ENCODE assay signal across 10 cellular contexts in the genomic region with DNA sequence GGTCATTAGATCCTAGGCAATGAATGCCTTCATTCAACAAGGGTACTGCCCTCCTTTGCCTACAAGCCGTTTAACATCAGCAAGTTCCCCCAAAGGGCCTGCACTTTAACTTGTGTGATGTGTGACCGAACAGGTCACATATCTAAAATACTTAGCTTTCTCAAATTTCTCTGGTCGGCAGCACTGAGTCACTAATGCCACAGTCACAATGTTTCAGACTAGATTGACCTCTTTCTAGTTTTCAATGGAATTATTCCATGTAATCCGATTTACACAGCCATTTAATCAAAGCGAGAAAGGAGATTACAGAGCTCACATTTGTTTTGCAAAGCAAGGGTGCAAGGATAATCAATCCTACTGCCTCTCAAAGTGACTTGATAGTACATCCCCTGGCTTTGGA. TPM values are rescaled to one million over a fixed set of nuclear protein-coding genes. Genes with fewer than 3 reads are reported as not detected.
DNase-seq lines count a peak whose midpoint lies in the region; ATAC-seq, FAIRE-seq and TF ChIP-seq lines count a peak whose summit lies in the region.
"Had no signal": no experiment of that assay in that cellular context is flagged by ENCODE, and none has a peak within 500 bp of the region (broad histone marks: within the 10 kb centered on the region; RNA-seq: fewer than 3 reads in every experiment).

No MANE protein-coding gene starts in this region.

- H3K4me3 ChIP-seq in astrocyte (ENCODE audit: insufficient read depth, low read depth, low read length) (peak overlapping the region; percentile 94), skin epidermis (peak overlapping the region; percentile 37 to 65 (median 57))

- no peak for FAIRE-seq in astrocyte (lab: Jason Lieb, UNC)
- FAIRE-seq: endometrium had no signal

- H3K27me3 ChIP-seq in H9 (ENCODE audit: insufficient read depth, low read length) = no peaks in the 10 kb centered on the region
- no peaks in the 10 kb centered on the region for H3K27me3 ChIP-seq in astrocyte (ENCODE audit: insufficient read depth, low read length)

- H3K9me3 Mint-ChIP-seq in H9 = no peaks in the 10 kb centered on the region
- no peaks in the 10 kb centered on the region for H3K9me3 Mint-ChIP-seq in astrocyte (ENCODE audit: unreplicated experiment)

- H3K36me3 Mint-ChIP-seq in H9 (ENCODE audit: insufficient read depth in 1 of 3, low read depth in 3 of 3) (no peaks in the 10 kb centered on the region), astrocyte (ENCODE audit: low read depth, unreplicated experiment) (no peaks in the 10 kb centered on the region)

- peaks cover 17% of the 10 kb centered on the region for H3K23me2 ChIP-seq in H9 (ENCODE audit: insufficient read length, low read depth, low read length, poor library complexity, severe bottlenecking)

- no peak overlapping the region for H3K4ac ChIP-seq in H9 (ENCODE audit: low read depth, low read length)

- no peak overlapping the region for H3K56ac ChIP-seq in H9 (ENCODE audit: insufficient read length, low read depth, low read length)

- no peak overlapping the region for H2AK5ac ChIP-seq in H9 (ENCODE audit: insufficient read length, low read length)

- H3K14ac ChIP-seq in H9 (ENCODE audit: insufficient read depth, low read length) = no peak overlapping the region

- H3K4me1 ChIP-seq in H9 (ENCODE audit: insufficient read depth, low read length) (no peaks in the 10 kb centered on the region; the same call in 1 of the 2 replicates), astrocyte (ENCODE audit: insufficient read depth, low read length) (peaks cover 13% of the 10 kb centered on the region)

- no peaks in the 10 kb centered on the region for H3K79me2 ChIP-seq in H9 (ENCODE audit: insufficient read depth, low read length)
- H3K79me2 ChIP-seq in astrocyte (ENCODE audit: insufficient read depth, low read length) = peaks cover 69% of the 10 kb centered on the region

- H3K27ac ChIP-seq in H9 (ENCODE audit: insufficient read length, low read depth, low read length) (no peak overlapping the region), astrocyte (ENCODE audit: low read depth, low read length) (peak overlapping the region; percentile 33), skin epidermis (peak overlapping the region in 11 of 21 experiments; percentile 2 to 88 (median 79))

- TF ChIP-seq CTCF in H9 (conservative IDR thresholded peaks at IDR 0.05) (no peak), astrocyte (IDR thresholded peaks at IDR 0.05; ENCODE audit: insufficient read depth, low read depth, low read length) (no peak)

- H2BK120ac ChIP-seq in H9 (ENCODE audit: low read depth, low read length, poor library complexity, severe bottlenecking) = no peak overlapping the region

- no peaks in the 10 kb centered on the region for H3K79me1 ChIP-seq in H9 (ENCODE audit: insufficient read depth, low read depth, low read length, poor library complexity, severe bottlenecking)

- H3K4me1 Mint-ChIP-seq in H9 = peaks cover 40 to 58% of the 10 kb centered on the region in 2 experiments
- peaks cover 29% of the 10 kb centered on the region for H3K4me1 Mint-ChIP-seq in astrocyte (ENCODE audit: low read depth, unreplicated experiment)

- H2BK5ac ChIP-seq in H9 (ENCODE audit: insufficient read length, low read length) = no peak overlapping the region

- no peak overlapping the region for H3T11ph ChIP-seq in H9 (ENCODE audit: low read length)

- H2BK20ac ChIP-seq in H9 (ENCODE audit: low read depth, low read length, poor library complexity, severe bottlenecking) = no peak overlapping the region

- WGBS in H9 (ENCODE audit: extremely low coverage, insufficient read length, low lambda C conversion rate) = no CpG with 5 or more reads among the region's 5 CpGs

- no peak overlapping the region for H2BK12ac ChIP-seq in H9 (ENCODE audit: insufficient read length, low read depth, low read length)

- peak overlapping the region; percentile 73 for H3K4me2 ChIP-seq in H9 (ENCODE audit: insufficient read depth, insufficient read length, low read length)
- peak overlapping the region; percentile 86 for H3K4me2 ChIP-seq in astrocyte (ENCODE audit: low read length)

- H3K27me3 Mint-ChIP-seq in H9 (ENCODE audit: low read depth) (no peaks in the 10 kb centered on the region; the same call in none of the 2 replicates), astrocyte (ENCODE audit: low read depth, unreplicated experiment) (no peaks in the 10 kb centered on the region)

- no peak for ATAC-seq in left lobe of liver
- ATAC-seq in sciatic nerve = no peak
- ATAC-seq: activated CD4-positive, alpha-beta T cell treated with anti-CD3 and anti-CD28 coated beads for 36 hours had no signal

- H4K20me1 ChIP-seq in H9 (ENCODE audit: control insufficient read depth, insufficient read depth, insufficient read length) (no peaks in the 10 kb centered on the region), astrocyte (ENCODE audit: insufficient read depth, low read length) (peaks cover 38% of the 10 kb centered on the region)

- H3K36me3 ChIP-seq in astrocyte (ENCODE audit: insufficient read depth, low read length) = no peaks in the 10 kb centered on the region

- DNase-seq in H9 = no peak
- DNase-seq in astrocyte (ENCODE audit: low read depth) = peak; percentile 39
- peak; percentile 61 for DNase-seq in islet precursor cell
- DNase-seq in left lobe of liver (ENCODE audit: low spot score) = no peak
- no peak for DNase-seq in sciatic nerve (ENCODE audit: low spot score)
- no peak for DNase-seq in COLO668 (lab: John Stamatoyannopoulos, UW; ENCODE audit: unreplicated experiment)
- no peak for DNase-seq in T-helper 9 cell
- DNase-seq: activated CD4-positive, alpha-beta T cell treated with anti-CD3 and anti-CD28 coated beads for 36 hours had no signal

- no peak overlapping the region for H3K23ac ChIP-seq in H9 (ENCODE audit: insufficient read length, low read depth, low read length)

- H3K18ac ChIP-seq in H9 (ENCODE audit: insufficient read length, low read depth, low read length) = no peak overlapping the region

- intact Hi-C loops in sciatic nerve (cut with DNase I) = no loop called here

- H2AFZ ChIP-seq in H9 (ENCODE audit: low read length) = no peak overlapping the region
- H2AFZ ChIP-seq in astrocyte (ENCODE audit: low read depth, low read length) = no peak overlapping the region

- H4K8ac ChIP-seq in H9 (replicated peaks; ENCODE audit: insufficient read length, low read depth, low read length) = no peak overlapping the region

- no peak overlapping the region for H4K5ac ChIP-seq in H9 (ENCODE audit: insufficient read length, low read depth, low read length)

- H4K91ac ChIP-seq in H9 (ENCODE audit: insufficient read length, low read depth, low read length) = no peak overlapping the region

- H3K9me3 ChIP-seq in H9 (ENCODE audit: control insufficient read depth, low read depth, low read length) = no peaks in the 10 kb centered on the region
- H3K9me3 ChIP-seq in astrocyte (ENCODE audit: insufficient read depth, low read depth, low read length) = no peaks in the 10 kb centered on the region

- H3K4me3 Mint-ChIP-seq in H9 (peak overlapping the region; percentile 90 to 93; a peak in 4 of 5 replicates), astrocyte (ENCODE audit: unreplicated experiment) (peak overlapping the region; percentile 98)
- H3K4me3 Mint-ChIP-seq: activated CD4-positive, alpha-beta T cell treated with anti-CD3 and anti-CD28 coated beads for 36 hours had no signal

- H3K27ac Mint-ChIP-seq in H9 (no peak overlapping the region), astrocyte (ENCODE audit: unreplicated experiment) (no peak overlapping the region)
- H3K27ac Mint-ChIP-seq: activated CD4-positive, alpha-beta T cell treated with anti-CD3 and anti-CD28 coated beads for 36 hours had no signal

- H2BK15ac ChIP-seq in H9 (ENCODE audit: low read depth, low read length) = no peak overlapping the region

- H3K9ac ChIP-seq in H9 (ENCODE audit: extremely low read depth, insufficient read length, low read length) = no peak overlapping the region
- H3K9ac ChIP-seq in astrocyte (ENCODE audit: low read length) = peak overlapping the region; percentile 92

RNA-seq across cellular contexts. Expression of a gene that starts 2.0 kb away (rescaled TPM):
- total RNA-seq in H9 (2021) (11.7 and 12.1 TPM in 2 replicates), astrocyte (15.9 and 21.7 TPM in 2 replicates), left lobe of liver (1.4 TPM), sciatic nerve (32.1 TPM)

Comparison
In these comparisons a context has a peak if more than half of its experiments do, and no peak if none do; other contexts are left out.
1. DNase-seq: peak in astrocyte (single experiment) and islet precursor cell (single experiment); none in H9 (single experiment), left lobe of liver (single experiment), sciatic nerve (single experiment), COLO668 (single experiment) and T-helper 9 cell (single experiment).